ENCODE assay signal across 8 cellular contexts in the genomic region with DNA sequence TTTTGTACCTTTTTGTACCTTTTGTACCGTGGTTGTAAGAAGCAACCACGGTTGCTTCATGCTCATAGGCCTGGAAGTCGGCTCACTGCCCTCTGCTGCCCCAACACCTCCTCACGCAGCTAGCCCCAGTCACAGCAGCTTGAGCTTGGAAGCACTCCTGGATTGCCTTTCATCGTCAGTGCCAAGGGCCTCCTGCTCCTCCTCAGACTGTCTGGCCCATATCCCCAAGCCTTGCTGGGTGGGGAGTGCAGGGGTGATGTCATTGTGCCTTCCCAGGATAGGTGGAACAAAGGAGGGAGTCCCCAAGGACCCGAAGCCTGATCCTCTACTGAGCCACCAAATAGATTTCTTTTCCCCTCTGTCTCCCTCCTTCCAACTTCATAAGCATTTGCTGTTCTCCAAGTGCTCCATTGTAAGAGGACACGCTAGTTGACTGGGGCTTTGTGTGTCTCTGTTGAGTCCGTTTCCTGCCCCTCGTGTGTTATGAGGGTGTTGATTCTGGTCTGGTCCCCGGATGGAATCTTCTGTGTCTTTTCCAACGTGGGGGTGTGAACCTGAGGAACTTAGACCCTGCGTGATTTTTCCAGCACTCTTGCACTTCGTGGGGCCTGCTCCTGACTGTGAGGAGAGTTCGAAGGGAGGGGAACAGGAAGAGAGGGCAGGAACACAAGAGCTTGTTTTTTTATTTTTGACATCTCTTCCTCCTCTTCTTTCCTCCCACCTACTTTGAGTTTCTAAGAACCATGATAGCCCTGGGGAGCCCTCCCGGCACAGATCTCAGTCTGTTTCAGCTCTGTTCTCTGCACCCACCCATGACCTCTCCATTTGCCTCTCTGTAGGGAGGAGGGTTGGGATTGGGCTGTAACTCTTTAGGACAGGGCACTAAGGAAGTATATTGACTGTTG.
A peak's percentile ranks its signal among the peaks of the same experiment; 100 is the strongest.
DNase-seq lines count a peak whose midpoint lies in the region; ATAC-seq and TF ChIP-seq lines count a peak whose summit lies in the region.

No MANE protein-coding gene starts in this region.

- H3K4me3 ChIP-seq in breast epithelium = no peak overlapping the region
- H3K4me3 ChIP-seq in mammary epithelial cell (replicated peaks in 1 of 3; ENCODE audit: insufficient read depth in 1 of 3, low read depth in 2 of 3, low read length in 3 of 3) = no peak overlapping the region
- peak overlapping the region in 2 of 59 donors; percentile 4 for H3K4me3 ChIP-seq in dorsolateral prefrontal cortex
- H3K4me3 ChIP-seq in aorta (ENCODE audit: low read length in 2 of 2) = no peak overlapping the region
- no peak overlapping the region for H3K4me3 ChIP-seq in testis

- in situ Hi-C loops in mammary epithelial cell (cut with MboI; ENCODE audit: low sequenced_read_pairs in 2 of 2) = no loop called here

- H3K27me3 ChIP-seq in breast epithelium (no peaks in the 10 kb centered on the region), mammary epithelial cell (ENCODE audit: insufficient read depth, low read length) (no peaks in the 10 kb centered on the region), dorsolateral prefrontal cortex (no peaks in the 10 kb centered on the region), aorta (ENCODE audit: control insufficient read depth in 1 of 2, insufficient read depth in 2 of 2, low read length in 1 of 2) (no peaks in the 10 kb centered on the region), testis (no peaks in the 10 kb centered on the region)

- intact Hi-C loops in breast epithelium (cut with DNase I; ENCODE audit: low total_unique reads) (no loop called here), mammary epithelial cell (cut with micrococcal nuclease) (no loop called here), dorsolateral prefrontal cortex (cut with DNase I) (no loop called here), aorta (cut with DNase I) (loop anchor here in 1 of 2 donors (10.0 kb wide), 1 partner anchor 131 kb away; no protein-coding TSS in a partner anchor), testis (cut with DNase I; ENCODE audit: low total_unique reads) (no loop called here)

- peaks cover 87% of the 10 kb centered on the region for H3K79me2 ChIP-seq in mammary epithelial cell (ENCODE audit: insufficient read depth, low read length)

- CTCF ChIA-PET in mammary epithelial cell (lab: Charles Lee; ENCODE audit: low non-redundant PET) = no interaction called here

- 97% methylated on average over 13 of the region's 15 CpGs for WGBS in mammary epithelial cell (ENCODE audit: low coverage, missing lambda C conversion rate)
- 33 to 35% methylated on average over 15 of the region's 15 CpGs for WGBS in aorta, 2 donors
- 42 to 51% methylated on average over 15 of the region's 15 CpGs for WGBS in testis, 2 donors

- no peak overlapping the region for H3K9ac ChIP-seq in mammary epithelial cell (ENCODE audit: insufficient read depth, low read length)

- no peak for TF ChIP-seq POLR2A in breast epithelium (IDR thresholded peaks at IDR 0.05)
- TF ChIP-seq POLR2A in testis (IDR thresholded peaks at IDR 0.05) = no peak

- dilution Hi-C loops in mammary epithelial cell (cut with HindIII; ENCODE audit: low sequenced_read_pairs) = no loop called here

- H3K4me2 ChIP-seq in mammary epithelial cell (ENCODE audit: insufficient read depth, low read depth, low read length) = no peak overlapping the region

- peak in 1 of 2 donors; percentile 20 for ATAC-seq in naive B cell (ENCODE audit: low read depth in 2 of 2)
- ATAC-seq in aorta (ENCODE audit: low FRiP score) = peak; percentile 55
- ATAC-seq in HG03039 (IDR thresholded peaks at IDR 0.05; ENCODE audit: unreplicated experiment) = no peak

- no peaks in the 10 kb centered on the region for H3K27me3 Mint-ChIP-seq in naive B cell

- DNase-seq in breast epithelium (ENCODE audit: low spot score in 2 of 2) (no peak), mammary epithelial cell (no peak), dorsolateral prefrontal cortex (no peak), naive B cell (no peak), aorta (peak in 1 of 2 donors; percentile 60), testis (no peak), amygdala (lab: John Stamatoyannopoulos, UW) (no peak)

- H3K9me3 Mint-ChIP-seq in naive B cell = no peaks in the 10 kb centered on the region

- TF ChIP-seq CTCF in breast epithelium (IDR thresholded peaks at IDR 0.05) = no peak
- no peak for TF ChIP-seq CTCF in mammary epithelial cell (conservative IDR thresholded peaks at IDR 0.05 in 1 of 2, IDR thresholded peaks at IDR 0.05 in 1 of 2; ENCODE audit: extremely low read depth in 1 of 2, insufficient read depth in 1 of 2, low read depth in 1 of 2, low read length in 2 of 2)
- no peak for TF ChIP-seq CTCF in dorsolateral prefrontal cortex (IDR thresholded peaks at IDR 0.05 in 54 of 56, conservative IDR thresholded peaks at IDR 0.05 in 2 of 56; ENCODE audit: low read depth in 1 of 56, partially characterized antibody in 56 of 56)
- TF ChIP-seq CTCF in testis (IDR thresholded peaks at IDR 0.05) = no peak

- H3K27ac ChIP-seq in breast epithelium (peak overlapping the region; percentile 62 to 64), mammary epithelial cell (ENCODE audit: insufficient read depth, low read depth, low read length) (no peak overlapping the region), dorsolateral prefrontal cortex (peak overlapping the region in 50 of 59 donors; percentile 1 to 75 (median 51)), aorta (ENCODE audit: low read depth in 1 of 2, low read length in 2 of 2) (peak overlapping the region in 1 of 2 donors; percentile 53), testis (peak overlapping the region in 1 of 2 donors; percentile 60)

- H3K9me3 ChIP-seq in breast epithelium (no peaks in the 10 kb centered on the region), mammary epithelial cell (replicated peaks; ENCODE audit: insufficient read depth, low read length) (no peaks in the 10 kb centered on the region), aorta (ENCODE audit: control insufficient read depth, low read length) (no peaks in the 10 kb centered on the region), testis (no peaks in the 10 kb centered on the region)

- H3K4me3 Mint-ChIP-seq in naive B cell = peak overlapping the region; percentile 19 to 90 (median 84)

- H3K4me1 Mint-ChIP-seq in naive B cell = peaks cover 60 to 93% (median 89%) of the 10 kb centered on the region in 3 donors

- no peak overlapping the region for H2AFZ ChIP-seq in mammary epithelial cell (ENCODE audit: low read depth, low read length)

- BruUV-seq in mammary epithelial cell (replicated peaks; lab: Mats Ljungman, UMichigan) = no TSS peak

- H3K27ac Mint-ChIP-seq in naive B cell = peak overlapping the region; percentile 86 to 98 (median 96)

- peaks cover 0 to 16% of the 10 kb centered on the region in 2 donors for H3K4me1 ChIP-seq in breast epithelium
- H3K4me1 ChIP-seq in mammary epithelial cell (ENCODE audit: insufficient read depth, low read length) = peaks cover 31% of the 10 kb centered on the region
- peaks cover 11% of the 10 kb centered on the region in 2 donors for H3K4me1 ChIP-seq in aorta (ENCODE audit: control insufficient read depth in 1 of 2, insufficient read depth in 2 of 2, low read length in 2 of 2)
- H3K4me1 ChIP-seq in testis = peaks cover 45% of the 10 kb centered on the region

- H3K36me3 ChIP-seq in breast epithelium (no peaks in the 10 kb centered on the region), mammary epithelial cell (ENCODE audit: insufficient read depth, low read length) (peaks cover 2% of the 10 kb centered on the region), aorta (ENCODE audit: control insufficient read depth in 1 of 2, insufficient read depth in 2 of 2, low read length in 1 of 2) (no peaks in the 10 kb centered on the region), testis (ENCODE audit: low read depth, missing control alignments) (no peaks in the 10 kb centered on the region)

- peaks cover 12 to 13% of the 10 kb centered on the region in 2 donors for H3K36me3 Mint-ChIP-seq in naive B cell

- no peaks in the 10 kb centered on the region for H4K20me1 ChIP-seq in mammary epithelial cell (ENCODE audit: insufficient read depth, low read length)
